23 cellular contexts compared by ENCODE assay signal in the genomic region with DNA sequence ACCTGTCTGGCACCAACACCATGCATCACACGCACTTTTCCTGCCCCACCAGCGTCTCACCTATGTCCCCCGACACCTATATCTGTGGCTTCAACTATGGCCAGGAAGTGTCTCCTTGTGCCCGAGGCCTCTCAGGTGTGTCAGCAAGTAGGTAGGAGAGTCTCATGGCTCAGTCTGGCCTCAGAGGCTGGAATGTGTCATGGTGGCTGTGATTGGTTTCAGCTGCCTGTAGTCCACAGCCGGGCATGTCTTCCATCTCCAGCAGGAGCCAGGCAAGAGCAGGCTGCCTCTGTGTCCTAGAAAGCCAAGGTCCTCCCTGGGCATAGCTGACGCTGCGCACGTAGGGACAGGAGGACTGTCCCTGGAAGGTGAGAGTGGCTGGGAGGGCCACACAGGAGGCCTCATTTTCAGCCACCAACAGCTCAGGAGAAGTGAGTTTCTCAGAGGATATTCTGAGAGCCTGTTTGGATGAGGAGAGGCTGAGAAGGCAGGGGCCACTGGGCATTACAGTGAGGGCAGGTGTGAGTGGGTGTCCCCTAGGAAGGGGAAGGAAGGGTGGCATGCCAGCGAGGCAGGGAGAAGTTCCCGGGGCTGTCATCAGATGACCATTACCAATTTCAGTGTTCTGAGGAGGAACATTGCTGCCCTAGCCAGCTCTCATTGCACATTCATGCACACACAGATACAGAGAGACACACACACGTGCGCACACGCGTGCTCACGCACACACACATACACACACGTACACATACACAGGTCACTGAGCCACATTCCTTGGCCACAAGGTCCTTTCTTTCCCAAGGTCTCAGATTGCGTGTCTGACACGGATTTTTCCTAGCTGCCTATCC. TPM values are rescaled to one million over a fixed set of nuclear protein-coding genes. Genes with fewer than 3 reads are reported as not detected.
DNase-seq lines count a peak whose midpoint lies in the region; ATAC-seq and TF ChIP-seq lines count a peak whose summit lies in the region.
"Had no signal": no experiment of that assay in that cellular context is flagged by ENCODE, and none has a peak within 500 bp of the region (broad histone marks: within the 10 kb centered on the region; RNA-seq: fewer than 3 reads in every experiment).

No MANE protein-coding gene starts in this region.

- H3K4me3 ChIP-seq in adrenal gland: no peak overlapping the region
- H3K4me3 ChIP-seq: BLaER1, heart right ventricle, PC-9 had no signal

- no peaks in the 10 kb centered on the region for H3K9me3 Mint-ChIP-seq in activated CD4-positive, alpha-beta T cell treated with anti-CD3 and anti-CD28 coated beads, Interleukin-2, amount 10 ng/mL, durations not matched to agents 7 days and 5 days
- H3K9me3 Mint-ChIP-seq: activated naive CD4-positive, alpha-beta T cell treated with anti-CD3 and anti-CD28 coated beads, Interleukin-2, amount 10 ng/mL, durations not matched to agents 7 days and 5 days; activated T-cell treated with anti-CD3 and anti-CD28 coated beads, Interleukin-2, amount 50 U/mL, for 24 hours; T-helper 2 cell treated with Interferon-gamma antibody and Interleukin-4, amounts not matched to agents 5 μg/mL and 100 μg/mL, for 36 hours had no signal

- H3K9me3 ChIP-seq in adrenal gland (replicated peaks in 1 of 3): no peaks in the 10 kb centered on the region
- H3K9me3 ChIP-seq: BLaER1, heart right ventricle, neutrophil had no signal

- H3K27ac ChIP-seq in adrenal gland: no peak overlapping the region
- no peak overlapping the region for H3K27ac ChIP-seq in foreskin keratinocyte
- H3K27ac ChIP-seq: BLaER1, heart right ventricle, HL-60, neutrophil, PC-9 had no signal

- H3K36me3 Mint-ChIP-seq in activated CD4-positive, alpha-beta T cell treated with anti-CD3 and anti-CD28 coated beads, Interleukin-2, amount 10 ng/mL, durations not matched to agents 7 days and 5 days (ENCODE audit: low read depth): no peaks in the 10 kb centered on the region
- H3K36me3 Mint-ChIP-seq: activated naive CD4-positive, alpha-beta T cell treated with anti-CD3 and anti-CD28 coated beads, Interleukin-2, amount 10 ng/mL, durations not matched to agents 7 days and 5 days had no signal

- H3K4me3 Mint-ChIP-seq in activated CD4-positive, alpha-beta T cell treated with anti-CD3 and anti-CD28 coated beads, Interleukin-2, amount 10 ng/mL, durations not matched to agents 7 days and 5 days: no peak overlapping the region
- H3K4me3 Mint-ChIP-seq: activated CD8-positive, alpha-beta T cell treated with anti-CD3 and anti-CD28 coated beads, Interleukin-2, amount 10 ng/mL, durations not matched to agents 7 days and 5 days; activated naive CD4-positive, alpha-beta T cell treated with anti-CD3 and anti-CD28 coated beads, Interleukin-2, amount 10 ng/mL, durations not matched to agents 7 days and 5 days; activated T-cell treated with anti-CD3 and anti-CD28 coated beads, Interleukin-2, amount 50 U/mL, for 24 hours; T-helper 2 cell treated with Interferon-gamma antibody and Interleukin-4, amounts not matched to agents 5 μg/mL and 100 μg/mL, for 36 hours had no signal

- intact Hi-C loops in adrenal gland (cut with DNase I) (loop anchor here in 1 of 2 donors (5.0 kb wide), 1 partner anchor 50 kb away; the partner anchor contains the start of gene SDC1), posterior vena cava (cut with DNase I) (no loop called here)

- POLR2A ChIA-PET in activated CD4-positive, alpha-beta T cell treated with anti-CD3 and anti-CD28 coated beads, Interleukin-2, amount 10 ng/mL, durations not matched to agents 7 days and 5 days (lab: Charles Lee): no interaction called here

- DNase-seq in CD1c-positive myeloid dendritic cell (ENCODE audit: extremely low spot score) (peak; percentile 24), adrenal gland (peak in 6 of 7 donors; percentile 33 to 78 (median 74)), foreskin keratinocyte (no peak), posterior vena cava (ENCODE audit: low spot score) (peak; percentile 60), SIG-M5 (lab: John Stamatoyannopoulos, UW) (no peak), NCI-H2227 (lab: John Stamatoyannopoulos, UW; ENCODE audit: unreplicated experiment) (no peak)
- no peak for DNase-seq in activated CD4-positive, alpha-beta T cell treated with anti-CD3 and anti-CD28 coated beads, Interleukin-2, amount 10 ng/mL, durations not matched to agents 7 days and 5 days
- DNase-seq: activated CD4-positive, CD25-positive, alpha-beta regulatory T cell; activated CD8-positive, alpha-beta T cell treated with anti-CD3 and anti-CD28 coated beads, Interleukin-2, amount 10 ng/mL, durations not matched to agents 7 days and 5 days; activated naive CD4-positive, alpha-beta T cell treated with anti-CD3 and anti-CD28 coated beads, Interleukin-2, amount 10 ng/mL, durations not matched to agents 7 days and 5 days; activated T-cell treated with anti-CD3 and anti-CD28 coated beads, Interleukin-2, amount 50 U/mL, for 24 hours; anterior cingulate cortex; effector CD8-positive, alpha-beta T cell; EL; heart right ventricle; NCI-H2227 treated with DMSO at 0.1 percent for 48 hours; PC-9; stimulated activated CD4-positive, alpha-beta T cell treated with anti-CD3 and anti-CD28 coated beads, Interleukin-12 subunit alpha, Interleukin-12 subunit beta, amount 100 ng/mL, for 4 hours had no signal

- peaks cover 2% of the 10 kb centered on the region for H3K27me3 Mint-ChIP-seq in activated CD4-positive, alpha-beta T cell treated with anti-CD3 and anti-CD28 coated beads, Interleukin-2, amount 10 ng/mL, durations not matched to agents 7 days and 5 days
- H3K27me3 Mint-ChIP-seq: activated T-cell treated with anti-CD3 and anti-CD28 coated beads, Interleukin-2, amount 50 U/mL, for 24 hours had no signal

- TF ChIP-seq CTCF in adrenal gland (IDR thresholded peaks at IDR 0.05) (peak in 4 of 6 experiments; percentile 17 to 63 (median 52)), foreskin keratinocyte (conservative IDR thresholded peaks at IDR 0.05) (peak; percentile 18)

- CTCF ChIA-PET in activated CD4-positive, alpha-beta T cell treated with anti-CD3 and anti-CD28 coated beads, Interleukin-2, amount 10 ng/mL, durations not matched to agents 7 days and 5 days (lab: Charles Lee): no interaction called here

- H3K36me3 ChIP-seq in adrenal gland (replicated peaks in 1 of 2): no peaks in the 10 kb centered on the region
- H3K36me3 ChIP-seq: BLaER1, heart right ventricle, neutrophil had no signal

- no peak overlapping the region for H3K27ac Mint-ChIP-seq in activated CD4-positive, alpha-beta T cell treated with anti-CD3 and anti-CD28 coated beads, Interleukin-2, amount 10 ng/mL, durations not matched to agents 7 days and 5 days
- H3K27ac Mint-ChIP-seq: activated CD8-positive, alpha-beta T cell treated with anti-CD3 and anti-CD28 coated beads, Interleukin-2, amount 10 ng/mL, durations not matched to agents 7 days and 5 days; activated naive CD4-positive, alpha-beta T cell treated with anti-CD3 and anti-CD28 coated beads, Interleukin-2, amount 10 ng/mL, durations not matched to agents 7 days and 5 days; activated T-cell treated with anti-CD3 and anti-CD28 coated beads, Interleukin-2, amount 50 U/mL, for 24 hours; T-helper 2 cell treated with Interferon-gamma antibody and Interleukin-4, amounts not matched to agents 5 μg/mL and 100 μg/mL, for 36 hours had no signal

- H3K27me3 ChIP-seq in adrenal gland (no peaks in the 10 kb centered on the region), foreskin keratinocyte (no peaks in the 10 kb centered on the region)
- H3K27me3 ChIP-seq: BLaER1, heart right ventricle had no signal

- 78 to 82% (median 82%) methylated on average over 14 to 18 of the region's 18 CpGs for WGBS in adrenal gland, 4 donors

- no peaks in the 10 kb centered on the region for H3K4me1 ChIP-seq in adrenal gland (replicated peaks in 1 of 2)
- H3K4me1 ChIP-seq in foreskin keratinocyte: peaks cover 23% of the 10 kb centered on the region
- H3K4me1 ChIP-seq: BLaER1, heart right ventricle had no signal

- no peak for ATAC-seq in foreskin keratinocyte
- no peak for ATAC-seq in GM21526 (IDR thresholded peaks at IDR 0.05; ENCODE audit: low FRiP score, unreplicated experiment)
- ATAC-seq: activated CD8-positive, alpha-beta T cell treated with anti-CD3 and anti-CD28 coated beads, Interleukin-2, amount 10 ng/mL, durations not matched to agents 7 days and 5 days; heart right ventricle had no signal

- H3K4me1 Mint-ChIP-seq in activated CD4-positive, alpha-beta T cell treated with anti-CD3 and anti-CD28 coated beads, Interleukin-2, amount 10 ng/mL, durations not matched to agents 7 days and 5 days: no peaks in the 10 kb centered on the region
- H3K4me1 Mint-ChIP-seq: activated naive CD4-positive, alpha-beta T cell treated with anti-CD3 and anti-CD28 coated beads, Interleukin-2, amount 10 ng/mL, durations not matched to agents 7 days and 5 days had no signal

- no peak for TF ChIP-seq POLR2A in adrenal gland (IDR thresholded peaks at IDR 0.05)

RNA-seq across cellular contexts. Expression of gene SDC1, which starts 47.1 kb away (rescaled TPM):
- total RNA-seq in adrenal gland (10 to 100 TPM in 5 of 8 donors, 1 to 10 TPM in 3; 3.1 to 74.2 (median 24.4) TPM), foreskin keratinocyte (1,300 and 1,305 TPM in 2 replicates), posterior vena cava (1 to 10 TPM; 1.2 to 3.0 TPM)
- polyA plus RNA-seq in adrenal gland (10 to 100 TPM in 1 of 3 donors, 1 to 10 TPM in 2; 6.7 to 19.2 (median 6.7) TPM), foreskin keratinocyte (824 and 890 TPM in 2 replicates)
- total RNA-seq in activated CD4-positive, alpha-beta T cell treated with anti-CD3 and anti-CD28 coated beads, Interleukin-2, amount 10 ng/mL, durations not matched to agents 7 days and 5 days: under 1 TPM in 1 of 2 experiments, not detected in 1; 0.19 TPM
- total RNA-seq: activated CD8-positive, alpha-beta T cell treated with anti-CD3 and anti-CD28 coated beads, Interleukin-2, amount 10 ng/mL, durations not matched to agents 7 days and 5 days had no signal

Comparison
In these comparisons a context has a peak if more than half of its experiments do, and no peak if none do; other contexts are left out.
1. DNase-seq: peak in CD1c-positive myeloid dendritic cell (single experiment), adrenal gland (6 of 7) and posterior vena cava (single experiment); none in foreskin keratinocyte (0 of 2), SIG-M5 (single experiment), activated CD4-positive, alpha-beta T cell treated with anti-CD3 and anti-CD28 coated beads, Interleukin-2, amount 10 ng/mL, durations not matched to agents 7 days and 5 days (single experiment) and NCI-H2227 (single experiment).
2. RNA of gene SDC1, which starts 47.1 kb away (total RNA-seq): 1,300 to 1,305 TPM in foreskin keratinocyte; 3.1 to 74.2 TPM in adrenal gland, 1.2 to 3.0 TPM in posterior vena cava and 0.19 TPM in activated CD4-positive, alpha-beta T cell treated with anti-CD3 and anti-CD28 coated beads, Interleukin-2, amount 10 ng/mL, durations not matched to agents 7 days and 5 days; every median in the first group is over 10 times any median in the second.